In genomic region chr2:168652997-168653906, GRCh38 we compare ENCODE assay signal across 15 cellular contexts.
DNase-seq lines count a peak whose midpoint lies in the region; ATAC-seq and TF ChIP-seq lines count a peak whose summit lies in the region.
"Had no signal": no experiment of that assay in that cellular context is flagged by ENCODE, and none has a peak within 500 bp of the region (broad histone marks: within the 10 kb centered on the region; RNA-seq: fewer than 3 reads in every experiment).

No MANE protein-coding gene starts in this region.

- TF ChIP-seq CTCF in Caco-2 (IDR thresholded peaks at IDR 0.05; ENCODE audit: insufficient read depth in 1 of 2, low read depth in 1 of 2, low read length in 1 of 2, severe bottlenecking in 1 of 2, unreplicated experiment in 1 of 2) (no peak), nephron (IDR thresholded peaks at IDR 0.05; ENCODE audit: unreplicated experiment in 3 of 3) (no peak)

- H3K27me3 Mint-ChIP-seq in Caco-2 (ENCODE audit: insufficient read depth, unreplicated experiment), result no peaks in the 10 kb centered on the region
- no peaks in the 10 kb centered on the region for H3K27me3 Mint-ChIP-seq in nephron (ENCODE audit: low read depth)
- no peaks in the 10 kb centered on the region for H3K27me3 Mint-ChIP-seq in T-helper 2 cell treated with Interferon-gamma antibody and Interleukin-4, amounts not matched to agents 5 μg/mL and 100 μg/mL, for 36 hours (ENCODE audit: low read depth)

- H3K9me3 ChIP-seq in Caco-2, result no peaks in the 10 kb centered on the region

- DNase-seq in Caco-2 (no peak), NCI-H1048 (lab: John Stamatoyannopoulos, UW) (peak; percentile 38), dermis microvascular lymphatic vessel endothelial cell (ENCODE audit: low read depth in 2 of 2) (peak; percentile 11 to 51), OCI-M2 (lab: John Stamatoyannopoulos, UW; ENCODE audit: unreplicated experiment) (no peak), superior temporal gyrus (ENCODE audit: extremely low spot score) (no peak)
- no peak for DNase-seq in T-helper 2 cell treated with Interferon-gamma antibody and Interleukin-4, amounts not matched to agents 5 μg/mL and 100 μg/mL, for 36 hours (ENCODE audit: low spot score)
- DNase-seq: MV-4-11, NCI-H1417 treated with DMSO at 0.1 percent for 48 hours, NCI-H2029, NCI-H2171, NCI-H774 had no signal

- H3K36me3 Mint-ChIP-seq in Caco-2 (ENCODE audit: insufficient read depth, unreplicated experiment), result peaks cover 7% of the 10 kb centered on the region
- peaks cover 11% of the 10 kb centered on the region for H3K36me3 Mint-ChIP-seq in nephron (ENCODE audit: low read depth)
- H3K36me3 Mint-ChIP-seq in T-helper 2 cell treated with Interferon-gamma antibody and Interleukin-4, amounts not matched to agents 5 μg/mL and 100 μg/mL, for 36 hours (ENCODE audit: low read depth), result peaks cover 5% of the 10 kb centered on the region

- H3K9me3 Mint-ChIP-seq in Caco-2 (ENCODE audit: unreplicated experiment) (peaks cover 10% of the 10 kb centered on the region), nephron (peaks cover 3% of the 10 kb centered on the region)
- peaks cover 4% of the 10 kb centered on the region for H3K9me3 Mint-ChIP-seq in T-helper 2 cell treated with Interferon-gamma antibody and Interleukin-4, amounts not matched to agents 5 μg/mL and 100 μg/mL, for 36 hours

- H3K36me3 ChIP-seq in Caco-2 (ENCODE audit: control insufficient read depth, insufficient read depth, low read length), result no peaks in the 10 kb centered on the region

- H3K4me3 Mint-ChIP-seq in Caco-2 (ENCODE audit: unreplicated experiment) (no peak overlapping the region), nephron (no peak overlapping the region)
- no peak overlapping the region for H3K4me3 Mint-ChIP-seq in T-helper 2 cell treated with Interferon-gamma antibody and Interleukin-4, amounts not matched to agents 5 μg/mL and 100 μg/mL, for 36 hours

- no peak overlapping the region for H3K4me3 ChIP-seq in Caco-2 (ENCODE audit: low read depth, low read length)
- H3K4me3 ChIP-seq: BLaER1 treated with 17β-estradiol and CSF1 and Interleukin-3, amounts not matched to agents 10 nM and 100 nM had no signal

- peak overlapping the region; percentile 6 for H3K27ac Mint-ChIP-seq in Caco-2 (ENCODE audit: unreplicated experiment)
- peak overlapping the region in 2 of 3 experiments; percentile 5 to 6 for H3K27ac Mint-ChIP-seq in nephron
- H3K27ac Mint-ChIP-seq in T-helper 2 cell treated with Interferon-gamma antibody and Interleukin-4, amounts not matched to agents 5 μg/mL and 100 μg/mL, for 36 hours, result no peak overlapping the region

- CTCF ChIA-PET in Caco-2 (lab: Charles Lee), result no interaction called here

- H3K27me3 ChIP-seq in Caco-2 (replicated peaks; ENCODE audit: control insufficient read depth, insufficient read depth, low read length), result no peaks in the 10 kb centered on the region
- H3K27me3 ChIP-seq: BLaER1 treated with 17β-estradiol and CSF1 and Interleukin-3, amounts not matched to agents 10 nM and 100 nM had no signal

- BruUV-seq in Caco-2 (replicated peaks; lab: Mats Ljungman, UMichigan), result no TSS peak

- POLR2A ChIA-PET in Caco-2 (lab: Charles Lee), result no interaction called here

- intact Hi-C loops in Caco-2 (cut with micrococcal nuclease; ENCODE audit: unreplicated experiment), result no loop called here

- no peaks in the 10 kb centered on the region for H3K4me1 ChIP-seq in Caco-2

- H3K4me1 Mint-ChIP-seq in Caco-2 (ENCODE audit: low read depth, unreplicated experiment), result peaks cover 8% of the 10 kb centered on the region
- H3K4me1 Mint-ChIP-seq in nephron, result peaks cover 13% of the 10 kb centered on the region
- H3K4me1 Mint-ChIP-seq in T-helper 2 cell treated with Interferon-gamma antibody and Interleukin-4, amounts not matched to agents 5 μg/mL and 100 μg/mL, for 36 hours (ENCODE audit: low read depth), result peaks cover 5% of the 10 kb centered on the region

- ATAC-seq in HG02642 (IDR thresholded peaks at IDR 0.05; ENCODE audit: poor library complexity, unreplicated experiment), result no peak
- ATAC-seq: HCT116 had no signal

Comparison
In these comparisons a context has a peak if more than half of its experiments do, and no peak if none do; other contexts are left out.
1. DNase-seq: peak in NCI-H1048 (single experiment) and dermis microvascular lymphatic vessel endothelial cell (2 of 2); none in Caco-2 (0 of 2), T-helper 2 cell treated with Interferon-gamma antibody and Interleukin-4, amounts not matched to agents 5 μg/mL and 100 μg/mL, for 36 hours (single experiment), OCI-M2 (single experiment) and superior temporal gyrus (single experiment).